14 cellular contexts compared by ENCODE assay signal in the genomic region with DNA sequence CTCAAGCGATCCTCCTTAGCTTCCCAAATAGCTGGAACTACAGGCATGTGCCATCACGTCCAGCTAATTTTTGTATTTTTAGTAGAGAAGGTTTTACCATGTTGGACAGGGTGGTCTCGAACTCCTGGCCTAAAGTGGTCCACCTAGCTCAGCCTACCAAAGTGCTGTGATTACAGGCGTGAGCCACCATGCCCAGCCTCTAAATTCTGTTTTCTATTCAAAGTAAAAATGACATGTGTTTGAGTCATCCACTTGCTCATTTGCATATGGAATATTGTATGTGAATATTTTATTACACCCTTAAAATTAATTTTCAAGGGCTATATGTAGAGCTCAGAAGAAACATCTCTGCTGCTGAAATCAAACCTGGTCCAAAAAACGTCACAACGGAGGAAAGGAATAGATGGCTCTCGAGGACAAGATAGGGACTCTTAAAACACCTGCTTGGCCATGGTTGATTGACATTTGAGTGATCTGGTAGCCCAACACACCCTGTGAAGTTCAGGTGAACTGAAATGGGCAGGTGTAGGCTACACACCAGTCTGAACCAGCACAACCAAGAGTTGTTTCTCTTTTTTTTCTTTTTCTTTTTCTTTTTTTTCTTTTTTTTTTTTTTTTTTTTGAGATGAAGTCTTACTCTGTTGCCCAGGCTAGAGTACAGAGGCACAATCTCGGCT. TPM values are rescaled to one million over a fixed set of nuclear protein-coding genes. Genes with fewer than 3 reads are reported as not detected.
DNase-seq lines count a peak whose midpoint lies in the region; ATAC-seq, FAIRE-seq and TF ChIP-seq lines count a peak whose summit lies in the region.
"Had no signal": no experiment of that assay in that cellular context is flagged by ENCODE, and none has a peak within 500 bp of the region (broad histone marks: within the 10 kb centered on the region; RNA-seq: fewer than 3 reads in every experiment).

No MANE protein-coding gene starts in this region.

- H4K20me1 ChIP-seq in endothelial cell of umbilical vein (replicated peaks; ENCODE audit: control insufficient read depth, extremely low read depth, insufficient read depth, low read length) = no peaks in the 10 kb centered on the region

- peak overlapping the region; percentile 66 for H3K9ac ChIP-seq in endothelial cell of umbilical vein (replicated peaks; ENCODE audit: extremely low read depth, insufficient read depth, low read length)

- peaks cover 4% of the 10 kb centered on the region for H3K79me2 ChIP-seq in endothelial cell of umbilical vein (ENCODE audit: control insufficient read depth, insufficient read depth, low read length)

- no peak for TF ChIP-seq POLR2A in endothelial cell of umbilical vein (IDR thresholded peaks at IDR 0.05; ENCODE audit: low read depth, low read length)

- no peak overlapping the region for H3K4me3 Mint-ChIP-seq in CD4-positive, alpha-beta T cell
- H3K4me3 Mint-ChIP-seq: CD8-positive, alpha-beta memory T cell; T-helper 2 cell treated with Interferon-gamma antibody and Interleukin-4, amounts not matched to agents 5 μg/mL and 100 μg/mL, for 36 hours had no signal

- H2AFZ ChIP-seq in endothelial cell of umbilical vein (ENCODE audit: low read depth, low read length) = no peak overlapping the region

- BruUV-seq in endothelial cell of umbilical vein (replicated peaks; lab: Mats Ljungman, UMichigan) = no TSS peak

- H3K4me1 Mint-ChIP-seq in CD4-positive, alpha-beta T cell (ENCODE audit: low read depth) = peaks cover 5% of the 10 kb centered on the region

- no peak overlapping the region for H3K4me3 ChIP-seq in endothelial cell of umbilical vein (replicated peaks in 1 of 3; ENCODE audit: insufficient read depth in 1 of 3, low read depth in 1 of 3, low read length in 3 of 3)

- ATAC-seq in CD4-positive, alpha-beta T cell (ENCODE audit: poor library complexity) = no peak
- ATAC-seq in sciatic nerve = no peak
- ATAC-seq in GM21390 (IDR thresholded peaks at IDR 0.05; ENCODE audit: unreplicated experiment) = no peak

- peaks cover 14 to 20% of the 10 kb centered on the region in 2 experiments for H3K36me3 ChIP-seq in endothelial cell of umbilical vein (ENCODE audit: control insufficient read depth in 2 of 2, extremely low read depth in 1 of 2, insufficient read depth in 2 of 2, low read length in 2 of 2)

- CTCF ChIA-PET in CD4-positive, alpha-beta T cell (lab: Charles Lee) = no interaction called here
- CTCF ChIA-PET in endothelial cell of umbilical vein (lab: Charles Lee) = interaction anchor here (1.3 to 15.0 kb wide), 8 partner anchors 8 to 197 kb away, joined by 3 to 175 read pairs (median 8); no protein-coding TSS in a partner anchor

- POLR2A ChIA-PET in CD4-positive, alpha-beta T cell (lab: Charles Lee) = no interaction called here
- POLR2A ChIA-PET in endothelial cell of umbilical vein (lab: Charles Lee) = interaction anchor here (1.5 kb wide), 1 partner anchor 61 kb away, joined by 4 read pairs; no protein-coding TSS in a partner anchor

- peaks cover 67% of the 10 kb centered on the region for H3K4me1 ChIP-seq in endothelial cell of umbilical vein (ENCODE audit: control insufficient read depth, extremely low read depth, insufficient read depth, low read length)

- DNase-seq in CD4-positive, alpha-beta T cell = no peak
- DNase-seq in NCI-H187 treated with DMSO at 0.1 percent for 48 hours (lab: John Stamatoyannopoulos, UW) = peak; percentile 17
- peak; percentile 21 for DNase-seq in endothelial cell of umbilical vein (ENCODE audit: low read depth, low spot score)
- DNase-seq in sciatic nerve (ENCODE audit: low spot score) = peak; percentile 31
- no peak for DNase-seq in amygdala (lab: John Stamatoyannopoulos, UW)
- DNase-seq in NK-92 (lab: John Stamatoyannopoulos, UW; ENCODE audit: unreplicated experiment) = no peak
- DNase-seq in activated gamma-delta T cell treated with Interleukin-2 at 50 U/mL for 16 hours = no peak
- DNase-seq: CD8-positive, alpha-beta memory T cell; cerebellar nuclear complex; glutamatergic neuron; MV-4-11; stimulated activated CD8-positive, alpha-beta memory T cell treated with anti-CD3 and anti-CD28 coated beads, Interleukin-4, amount 100 ng/mL, for 48 hours had no signal

- no peaks in the 10 kb centered on the region for H3K9me1 ChIP-seq in endothelial cell of umbilical vein (replicated peaks; ENCODE audit: control insufficient read depth, extremely low read depth, insufficient read depth, low read length)

- H3K9me3 Mint-ChIP-seq in CD4-positive, alpha-beta T cell = no peaks in the 10 kb centered on the region
- H3K9me3 Mint-ChIP-seq: CD8-positive, alpha-beta memory T cell; T-helper 2 cell treated with Interferon-gamma antibody and Interleukin-4, amounts not matched to agents 5 μg/mL and 100 μg/mL, for 36 hours had no signal

- intact Hi-C loops in CD4-positive, alpha-beta T cell (cut with DNase I, micrococcal nuclease) = no loop called here
- intact Hi-C loops in endothelial cell of umbilical vein (cut with micrococcal nuclease) = loop anchor here (5.0 to 10.0 kb wide), 2 partner anchors 47 to 200 kb away; no protein-coding TSS in a partner anchor
- intact Hi-C loops in sciatic nerve (cut with DNase I) = loop anchor here (10.0 kb wide), 2 partner anchors 50 to 70 kb away; a partner anchor contains a TSS

- no peaks in the 10 kb centered on the region for H3K9me3 ChIP-seq in CD4-positive, alpha-beta T cell (ENCODE audit: control insufficient read depth, low read length)
- H3K9me3 ChIP-seq in endothelial cell of umbilical vein (replicated peaks; ENCODE audit: control insufficient read depth, insufficient read depth, low read length) = no peaks in the 10 kb centered on the region

- no peak overlapping the region for H3K4me2 ChIP-seq in endothelial cell of umbilical vein (ENCODE audit: insufficient read depth, low read length)

- peaks cover 41% of the 10 kb centered on the region for H3K36me3 Mint-ChIP-seq in CD4-positive, alpha-beta T cell (ENCODE audit: low read depth)

- no peak for TF ChIP-seq CTCF in CD4-positive, alpha-beta T cell (IDR thresholded peaks at IDR 0.05)
- no peak for TF ChIP-seq CTCF in endothelial cell of umbilical vein (IDR thresholded peaks at IDR 0.05; ENCODE audit: extremely low read depth in 1 of 2, insufficient read depth in 1 of 2, low read depth in 1 of 2, low read length in 2 of 2)

- no peak overlapping the region for H3K27ac ChIP-seq in CD4-positive, alpha-beta T cell (ENCODE audit: low read depth, low read length)
- peak overlapping the region; percentile 92 for H3K27ac ChIP-seq in endothelial cell of umbilical vein (ENCODE audit: insufficient read depth, low read depth, low read length)

- dilution Hi-C loops in endothelial cell of umbilical vein (cut with MboI; ENCODE audit: extremely low pct_ligation_motif_present, low sequenced_read_pairs) = no loop called here

- no peaks in the 10 kb centered on the region for H3K27me3 ChIP-seq in CD4-positive, alpha-beta T cell (ENCODE audit: control insufficient read depth, insufficient read depth, low read length)
- no peaks in the 10 kb centered on the region for H3K27me3 ChIP-seq in endothelial cell of umbilical vein (ENCODE audit: control insufficient read depth in 2 of 2, insufficient read depth in 2 of 2, low read length in 2 of 2)

- H3K27me3 Mint-ChIP-seq in CD4-positive, alpha-beta T cell = no peaks in the 10 kb centered on the region

- peak overlapping the region; percentile 67 for H3K27ac Mint-ChIP-seq in CD4-positive, alpha-beta T cell
- H3K27ac Mint-ChIP-seq: T-helper 2 cell treated with Interferon-gamma antibody and Interleukin-4, amounts not matched to agents 5 μg/mL and 100 μg/mL, for 36 hours had no signal

- peak; percentile 35 for FAIRE-seq in endothelial cell of umbilical vein (lab: Jason Lieb, UNC)

TF ChIP-seq in endothelial cell of umbilical vein, 7 proteins besides CTCF, POLR2A, EP300 and RAD21:
- TF ChIP-seq, protein P1, sequence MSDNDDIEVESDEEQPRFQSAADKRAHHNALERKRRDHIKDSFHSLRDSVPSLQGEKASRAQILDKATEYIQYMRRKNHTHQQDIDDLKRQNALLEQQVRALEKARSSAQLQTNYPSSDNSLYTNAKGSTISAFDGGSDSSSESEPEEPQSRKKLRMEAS (IDR thresholded peaks at IDR 0.05; ENCODE audit: insufficient read depth, insufficient read length) = no peak
- TF ChIP-seq FOS (IDR thresholded peaks at IDR 0.05; ENCODE audit: borderline replicate concordance, insufficient read depth, low read length) = peak; percentile 26

RNA-seq across cellular contexts. Expression of a gene that starts 51.1 kb away (rescaled TPM):
- total RNA-seq in CD4-positive, alpha-beta T cell = 100 to 1,000 TPM; 130 to 140 TPM
- total RNA-seq in endothelial cell of umbilical vein (303 and 324 TPM in 2 replicates), sciatic nerve (207 TPM)
- 143 and 167 TPM in 2 replicates for polyA plus RNA-seq in endothelial cell of umbilical vein
- 97.5 and 121 TPM in 2 replicates for polyA plus RNA-seq in endothelial cell of umbilical vein (2011; cell fraction: cytosol; rRNA removed)
- 202 and 232 TPM in 2 replicates for polyA plus RNA-seq in endothelial cell of umbilical vein (2011; cell fraction: nucleus; rRNA removed)
- polyA plus RNA-seq in endothelial cell of umbilical vein (2012) = 215 and 228 TPM in 2 replicates
- polyA minus RNA-seq in endothelial cell of umbilical vein = 242 and 275 TPM in 2 replicates
- 199 TPM for polyA minus RNA-seq in endothelial cell of umbilical vein (2011; cell fraction: cytosol; rRNA and poly(A)+ RNA removed)
- polyA minus RNA-seq in endothelial cell of umbilical vein (2011; cell fraction: nucleus; rRNA and poly(A)+ RNA removed) = 107 and 195 TPM in 2 replicates

RNA-seq across cellular contexts. Expression of a gene that starts 51.4 kb away (rescaled TPM):
- 10 to 100 TPM; 15.9 to 19.3 TPM for total RNA-seq in CD4-positive, alpha-beta T cell
- 46.5 and 61.2 TPM in 2 replicates for total RNA-seq in endothelial cell of umbilical vein
- polyA plus RNA-seq in endothelial cell of umbilical vein = 53.7 and 56.2 TPM in 2 replicates
- 37.9 and 45.2 TPM in 2 replicates for polyA plus RNA-seq in endothelial cell of umbilical vein (2011; cell fraction: cytosol; rRNA removed)
- polyA plus RNA-seq in endothelial cell of umbilical vein (2011; cell fraction: nucleus; rRNA removed) = 153 and 193 TPM in 2 replicates
- 47.6 and 53.5 TPM in 2 replicates for polyA plus RNA-seq in endothelial cell of umbilical vein (2012)
- 46.8 and 58.7 TPM in 2 replicates for polyA minus RNA-seq in endothelial cell of umbilical vein
- 21.6 TPM for polyA minus RNA-seq in endothelial cell of umbilical vein (2011; cell fraction: cytosol; rRNA and poly(A)+ RNA removed)
- polyA minus RNA-seq in endothelial cell of umbilical vein (2011; cell fraction: nucleus; rRNA and poly(A)+ RNA removed) = 33.1 and 34.6 TPM in 2 replicates
- total RNA-seq in sciatic nerve = 51.0 TPM

Comparison
In these comparisons a context has a peak if more than half of its experiments do, and no peak if none do; other contexts are left out.
1. DNase-seq: peak in NCI-H187 treated with DMSO at 0.1 percent for 48 hours (single experiment), endothelial cell of umbilical vein (single experiment) and sciatic nerve (single experiment); none in CD4-positive, alpha-beta T cell (0 of 10), amygdala (0 of 56), NK-92 (single experiment) and activated gamma-delta T cell treated with Interleukin-2 at 50 U/mL for 16 hours (single experiment).
2. intact Hi-C loops: an anchor here in endothelial cell of umbilical vein (5.0 to 10.0 kb wide) and sciatic nerve (10.0 kb wide); none called in CD4-positive, alpha-beta T cell.